Comparison of ENCODE assay signal across 1 cellular context in the genomic region with DNA sequence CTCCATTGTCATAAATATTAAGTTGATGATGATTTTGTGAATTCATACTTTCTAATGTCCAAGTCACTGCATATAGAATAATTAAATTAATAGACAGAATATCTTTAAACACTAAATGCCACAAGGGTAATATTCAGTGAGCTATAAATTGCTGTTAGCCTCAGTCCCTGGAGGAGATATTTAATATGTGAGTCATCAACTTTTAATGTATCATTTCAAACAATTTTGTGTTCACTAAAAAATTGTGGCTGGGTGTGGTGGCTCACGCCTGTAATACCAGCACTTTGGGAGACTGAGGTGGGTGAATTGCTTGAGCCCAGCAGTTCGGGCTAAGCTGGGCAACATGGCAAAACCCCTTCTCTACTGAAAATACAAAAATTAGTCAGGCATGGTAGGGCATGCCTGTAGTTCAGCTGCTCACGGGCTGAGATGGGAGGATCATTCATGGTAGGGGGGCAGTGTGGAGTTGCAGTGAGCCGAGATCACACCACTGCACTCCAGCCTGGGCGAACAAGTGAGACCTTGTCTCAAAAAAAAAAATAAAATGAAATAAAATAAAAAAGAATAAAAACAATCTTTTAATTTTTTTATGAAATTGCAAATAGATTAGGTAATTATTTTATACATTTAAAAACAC.
TF ChIP-seq lines count a peak whose summit lies in the region.

No MANE protein-coding gene starts in this region.

TF ChIP-seq in HCT116, 20 proteins besides CTCF, POLR2A, EP300 and RAD21 (continued from another document):
- TF ChIP-seq, protein P1, sequence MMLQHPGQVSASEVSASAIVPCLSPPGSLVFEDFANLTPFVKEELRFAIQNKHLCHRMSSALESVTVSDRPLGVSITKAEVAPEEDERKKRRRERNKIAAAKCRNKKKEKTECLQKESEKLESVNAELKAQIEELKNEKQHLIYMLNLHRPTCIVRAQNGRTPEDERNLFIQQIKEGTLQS (IDR thresholded peaks at IDR 0.05) = no peak
- TF ChIP-seq EGR1 (IDR thresholded peaks at IDR 0.05; ENCODE audit: low read depth) (no peak), FOSL1 (IDR thresholded peaks at IDR 0.05; ENCODE audit: low read depth) (no peak), CBX3 (IDR thresholded peaks at IDR 0.05; ENCODE audit: low read depth) (no peak)
